18 cellular contexts compared by ENCODE assay signal in genomic region chr14:36243183-36243582, GRCh38.
A peak's percentile ranks its signal among the peaks of the same experiment; 100 is the strongest.
DNase-seq lines count a peak whose midpoint lies in the region; ATAC-seq and TF ChIP-seq lines count a peak whose summit lies in the region.
"Had no signal": no experiment of that assay in that cellular context is flagged by ENCODE, and none has a peak within 500 bp of the region (broad histone marks: within the 10 kb centered on the region; RNA-seq: fewer than 3 reads in every experiment).

No MANE protein-coding gene starts in this region.

- TF ChIP-seq CTCF in GM23338 (conservative IDR thresholded peaks at IDR 0.05; ENCODE audit: low read depth in 2 of 2) (no peak), endodermal cell (conservative IDR thresholded peaks at IDR 0.05) (no peak), lower lobe of right lung (IDR thresholded peaks at IDR 0.05) (no peak), upper lobe of right lung (IDR thresholded peaks at IDR 0.05) (no peak), dorsolateral prefrontal cortex (IDR thresholded peaks at IDR 0.05 in 54 of 56, conservative IDR thresholded peaks at IDR 0.05 in 2 of 56; ENCODE audit: low read depth in 1 of 56, partially characterized antibody in 56 of 56) (no peak), smooth muscle cell (IDR thresholded peaks at IDR 0.05; ENCODE audit: borderline replicate concordance, insufficient read depth, poor library complexity, severe bottlenecking) (no peak)

- no peaks in the 10 kb centered on the region for H3K79me2 ChIP-seq in GM23338 (replicated peaks; ENCODE audit: insufficient read depth)
- no peaks in the 10 kb centered on the region for H3K79me2 ChIP-seq in smooth muscle cell (ENCODE audit: low read depth)

- H4K20me1 ChIP-seq in GM23338 (replicated peaks; ENCODE audit: insufficient read depth) (no peaks in the 10 kb centered on the region), smooth muscle cell (ENCODE audit: low read depth) (no peaks in the 10 kb centered on the region)

- H3K9ac ChIP-seq in endodermal cell (ENCODE audit: extremely low read depth, low read length, poor library complexity, severe bottlenecking) (no peak overlapping the region), smooth muscle cell (ENCODE audit: low read depth) (no peak overlapping the region)
- H3K9ac ChIP-seq: GM23248 had no signal

- H3K36me3 ChIP-seq in GM23338 (ENCODE audit: insufficient read depth) = no peaks in the 10 kb centered on the region
- no peaks in the 10 kb centered on the region for H3K36me3 ChIP-seq in endodermal cell (ENCODE audit: control insufficient read depth, insufficient read depth, low read length)
- H3K36me3 ChIP-seq in lower lobe of right lung = no peaks in the 10 kb centered on the region
- no peaks in the 10 kb centered on the region for H3K36me3 ChIP-seq in upper lobe of right lung
- no peaks in the 10 kb centered on the region for H3K36me3 ChIP-seq in smooth muscle cell (ENCODE audit: low read depth)

- intact Hi-C loops in lower lobe of right lung (cut with DNase I) = no loop called here
- intact Hi-C loops in upper lobe of right lung (cut with DNase I) = no loop called here
- intact Hi-C loops in dorsolateral prefrontal cortex (cut with DNase I) = no loop called here

- H3K4me2 ChIP-seq in GM23338 (peak overlapping the region; percentile 30), smooth muscle cell (no peak overlapping the region)
- H3K4me2 ChIP-seq: A549 had no signal

- peak overlapping the region; percentile 3; the same call in 1 of the 2 replicates for H3K4me3 ChIP-seq in GM23338
- no peak overlapping the region for H3K4me3 ChIP-seq in endodermal cell (ENCODE audit: low read length)
- H3K4me3 ChIP-seq in lower lobe of right lung = no peak overlapping the region
- H3K4me3 ChIP-seq in upper lobe of right lung = no peak overlapping the region
- H3K4me3 ChIP-seq in dorsolateral prefrontal cortex = no peak overlapping the region
- no peak overlapping the region for H3K4me3 ChIP-seq in smooth muscle cell
- H3K4me3 ChIP-seq: A549, GM12878, GM23248, K562 had no signal

- H3K27ac ChIP-seq in GM23338 (ENCODE audit: low read depth) = no peak overlapping the region
- H3K27ac ChIP-seq in endodermal cell (ENCODE audit: low read depth, low read length) = no peak overlapping the region
- peak overlapping the region; percentile 29 for H3K27ac ChIP-seq in lower lobe of right lung
- H3K27ac ChIP-seq in upper lobe of right lung = peak overlapping the region; percentile 19
- H3K27ac ChIP-seq in dorsolateral prefrontal cortex = no peak overlapping the region
- H3K27ac ChIP-seq in smooth muscle cell (ENCODE audit: low read depth) = no peak overlapping the region
- H3K27ac ChIP-seq: 22Rv1, A549, C4-2B, GM23248 had no signal

- H3K4me1 ChIP-seq in GM23338 (ENCODE audit: insufficient read depth) = peaks cover 33% of the 10 kb centered on the region
- peaks cover 15% of the 10 kb centered on the region for H3K4me1 ChIP-seq in endodermal cell (ENCODE audit: control insufficient read depth, insufficient read depth, low read length)
- H3K4me1 ChIP-seq in lower lobe of right lung = no peaks in the 10 kb centered on the region
- peaks cover 3% of the 10 kb centered on the region for H3K4me1 ChIP-seq in upper lobe of right lung
- peaks cover 15% of the 10 kb centered on the region for H3K4me1 ChIP-seq in smooth muscle cell (ENCODE audit: low read depth)
- H3K4me1 ChIP-seq: A549 had no signal

- H3K27ac Mint-ChIP-seq in GM23338 (no peak overlapping the region), endodermal cell (no peak overlapping the region)
- H3K27ac Mint-ChIP-seq: CD4-positive, alpha-beta T cell had no signal

- 90 to 100% methylated on average over 1 of the region's 1 CpG for WGBS in endodermal cell (ENCODE audit: insufficient coverage in 1 of 2, insufficient read length in 1 of 2), 2 experiments
- WGBS in smooth muscle cell (ENCODE audit: low lambda C conversion rate) = 62% methylated on average over 1 of the region's 1 CpG

- no peaks in the 10 kb centered on the region for H3K27me3 Mint-ChIP-seq in GM23338 (ENCODE audit: insufficient read depth, low read depth, poor library complexity)
- no peaks in the 10 kb centered on the region for H3K27me3 Mint-ChIP-seq in endodermal cell (ENCODE audit: insufficient read depth)

- peaks cover under 1% of the 10 kb centered on the region; the same call in 2 of the 3 replicates for H3K9me3 Mint-ChIP-seq in GM23338
- H3K9me3 Mint-ChIP-seq in endodermal cell = peaks cover 11% of the 10 kb centered on the region
- H3K9me3 Mint-ChIP-seq: CD4-positive, alpha-beta T cell had no signal

- H2AFZ ChIP-seq in GM23338 (no peak overlapping the region), smooth muscle cell (ENCODE audit: low read depth) (no peak overlapping the region)
- H2AFZ ChIP-seq: GM23248 had no signal

- H3K27me3 ChIP-seq in GM23338 (ENCODE audit: insufficient read depth) = no peaks in the 10 kb centered on the region
- no peaks in the 10 kb centered on the region for H3K27me3 ChIP-seq in endodermal cell (ENCODE audit: control insufficient read depth, insufficient read depth, low read length, poor library complexity, severe bottlenecking)
- H3K27me3 ChIP-seq in lower lobe of right lung (ENCODE audit: low read depth) = no peaks in the 10 kb centered on the region
- H3K27me3 ChIP-seq in upper lobe of right lung = no peaks in the 10 kb centered on the region
- H3K27me3 ChIP-seq in dorsolateral prefrontal cortex = peaks cover 0 to 6% (median 0%) of the 10 kb centered on the region in 45 donors
- no peaks in the 10 kb centered on the region for H3K27me3 ChIP-seq in smooth muscle cell (ENCODE audit: low read depth)

- DNase-seq in GM23338 (ENCODE audit: low spot score) (peak; percentile 49), endodermal cell (peak; percentile 53), lower lobe of right lung (no peak), upper lobe of right lung (no peak), dorsolateral prefrontal cortex (no peak), smooth muscle cell (lab: John Stamatoyannopoulos, UW; ENCODE audit: unreplicated experiment) (no peak), COR-L47 (lab: John Stamatoyannopoulos, UW) (no peak)
- DNase-seq: AML-193; CD4-positive, alpha-beta T cell; DMS79 treated with DMSO at 0.1 percent for 48 hours; GM23248; H7; IMR-90 had no signal

- no peaks in the 10 kb centered on the region for H3F3A ChIP-seq in GM23338 (replicated peaks; ENCODE audit: low read depth)
- no peaks in the 10 kb centered on the region for H3F3A ChIP-seq in smooth muscle cell (ENCODE audit: low read depth)

- peaks cover 4% of the 10 kb centered on the region; the same call in 2 of the 3 replicates for H3K36me3 Mint-ChIP-seq in GM23338 (ENCODE audit: low read depth)
- no peaks in the 10 kb centered on the region for H3K36me3 Mint-ChIP-seq in endodermal cell (ENCODE audit: low read depth)

- H3K4me1 Mint-ChIP-seq in GM23338 (peaks cover 30% of the 10 kb centered on the region), endodermal cell (peaks cover 66% of the 10 kb centered on the region)

- H3K9me3 ChIP-seq in endodermal cell (ENCODE audit: control insufficient read depth, low read length) (no peaks in the 10 kb centered on the region), lower lobe of right lung (no peaks in the 10 kb centered on the region), upper lobe of right lung (no peaks in the 10 kb centered on the region), smooth muscle cell (replicated peaks; ENCODE audit: low read depth) (no peaks in the 10 kb centered on the region)
- H3K9me3 ChIP-seq: A549 had no signal

- H3K4me3 Mint-ChIP-seq in GM23338 (no peak overlapping the region), endodermal cell (no peak overlapping the region)
- H3K4me3 Mint-ChIP-seq: CD4-positive, alpha-beta T cell had no signal

- peak; percentile 74 for ATAC-seq in GM23338
- ATAC-seq in lower lobe of right lung = peak; percentile 79 to 86
- peak; percentile 78 for ATAC-seq in upper lobe of right lung
- ATAC-seq: A549, GM12878, K562 had no signal

- no peaks in the 10 kb centered on the region; the same call in 1 of the 2 replicates for H3K9me2 ChIP-seq in GM23338 (ENCODE audit: insufficient read depth)

TF ChIP-seq in GM23338, 12 proteins besides CTCF, POLR2A, EP300 and RAD21 (continues in another document):
- no peak for TF ChIP-seq NANOG (IDR thresholded peaks at IDR 0.05; ENCODE audit: borderline replicate concordance)

Comparison
In these comparisons a context has a peak if more than half of its experiments do, and no peak if none do; other contexts are left out.
1. DNase-seq: peak in GM23338 (single experiment) and endodermal cell (single experiment); none in lower lobe of right lung (single experiment), upper lobe of right lung (single experiment), dorsolateral prefrontal cortex (0 of 10), smooth muscle cell (single experiment) and COR-L47 (single experiment).
2. H3K27ac ChIP-seq: peak in lower lobe of right lung (single experiment) and upper lobe of right lung (single experiment); none in GM23338 (single experiment), endodermal cell (single experiment), dorsolateral prefrontal cortex (0 of 59) and smooth muscle cell (single experiment).
3. Peak in every context shown above with its lines, with median percentiles within 50 percentile points of each other: ATAC-seq.